Comparison of ENCODE assay signal across 22 cellular contexts in genomic region chr17:13518271-13519000, GRCh38.
A peak's percentile ranks its signal among the peaks of the same experiment; 100 is the strongest.
DNase-seq lines count a peak whose midpoint lies in the region; ATAC-seq, FAIRE-seq and TF ChIP-seq lines count a peak whose summit lies in the region.
"Had no signal": no experiment of that assay in that cellular context is flagged by ENCODE, and none has a peak within 500 bp of the region (broad histone marks: within the 10 kb centered on the region; RNA-seq: fewer than 3 reads in every experiment).

No MANE protein-coding gene starts in this region.

- no peak for TF ChIP-seq CTCF in astrocyte (IDR thresholded peaks at IDR 0.05; ENCODE audit: insufficient read depth, low read depth, low read length)
- no peak for TF ChIP-seq CTCF in gastroesophageal sphincter (IDR thresholded peaks at IDR 0.05)

- no peaks in the 10 kb centered on the region for H4K20me1 ChIP-seq in astrocyte (ENCODE audit: insufficient read depth, low read length)

- H3K27ac Mint-ChIP-seq in astrocyte (ENCODE audit: unreplicated experiment): no peak overlapping the region
- H3K27ac Mint-ChIP-seq in stimulated activated effector memory CD8-positive, alpha-beta T cell treated with anti-CD3 and anti-CD28 coated beads, Interleukin-12 subunit alpha, Interleukin-12 subunit beta, amount 100 ng/mL, for 72 hours: no peak overlapping the region
- H3K27ac Mint-ChIP-seq: activated CD4-positive, alpha-beta memory T cell treated with anti-CD3 and anti-CD28 coated beads, Interleukin-2, amount 10 ng/mL, durations not matched to agents 7 days and 5 days; CD4-positive, alpha-beta T cell; nephron progenitor cell; progenitor cell of endocrine pancreas had no signal

- H3K79me2 ChIP-seq in astrocyte (ENCODE audit: insufficient read depth, low read length): peaks cover 13% of the 10 kb centered on the region

- no peak for FAIRE-seq in astrocyte (lab: Jason Lieb, UNC)
- FAIRE-seq: A549, colon had no signal

- no peaks in the 10 kb centered on the region for H3K27me3 Mint-ChIP-seq in astrocyte (ENCODE audit: low read depth, unreplicated experiment)
- H3K27me3 Mint-ChIP-seq: CD4-positive, alpha-beta T cell; progenitor cell of endocrine pancreas had no signal

- H3K4me1 ChIP-seq in astrocyte (ENCODE audit: insufficient read depth, low read length) (peaks cover 10% of the 10 kb centered on the region), gastroesophageal sphincter (no peaks in the 10 kb centered on the region)
- H3K4me1 ChIP-seq: A549, ascending aorta, gastrocnemius medialis had no signal

- ATAC-seq in gastroesophageal sphincter (peak; percentile 50), HG02623 (IDR thresholded peaks at IDR 0.05; ENCODE audit: unreplicated experiment) (no peak), HG02938 (IDR thresholded peaks at IDR 0.05; ENCODE audit: unreplicated experiment) (no peak)
- ATAC-seq in stimulated activated effector memory CD8-positive, alpha-beta T cell treated with anti-CD3 and anti-CD28 coated beads, Interleukin-12 subunit alpha, Interleukin-12 subunit beta, amount 100 ng/mL, for 72 hours: no peak
- ATAC-seq: A549, gastrocnemius medialis, left colon had no signal

- H3K9me3 ChIP-seq in astrocyte (ENCODE audit: insufficient read depth, low read depth, low read length) (no peaks in the 10 kb centered on the region), gastroesophageal sphincter (no peaks in the 10 kb centered on the region)
- H3K9me3 ChIP-seq: A549, ascending aorta, gastrocnemius medialis had no signal

- H3K4me3 ChIP-seq in astrocyte (ENCODE audit: insufficient read depth, low read depth, low read length) (no peak overlapping the region), gastroesophageal sphincter (no peak overlapping the region)
- H3K4me3 ChIP-seq: A549, ascending aorta, gastrocnemius medialis had no signal

- no peak for TF ChIP-seq POLR2A in gastroesophageal sphincter (IDR thresholded peaks at IDR 0.05)

- H3K36me3 ChIP-seq in astrocyte (ENCODE audit: insufficient read depth, low read length) (no peaks in the 10 kb centered on the region), gastroesophageal sphincter (no peaks in the 10 kb centered on the region)
- H3K36me3 ChIP-seq: ascending aorta, gastrocnemius medialis had no signal

- H3K36me3 Mint-ChIP-seq in astrocyte (ENCODE audit: low read depth, unreplicated experiment): no peaks in the 10 kb centered on the region
- no peaks in the 10 kb centered on the region for H3K36me3 Mint-ChIP-seq in stimulated activated effector memory CD8-positive, alpha-beta T cell treated with anti-CD3 and anti-CD28 coated beads, Interleukin-12 subunit alpha, Interleukin-12 subunit beta, amount 100 ng/mL, for 72 hours

- no peak for TF ChIP-seq EP300 in gastroesophageal sphincter (IDR thresholded peaks at IDR 0.05)

- DNase-seq in AG08395 (ENCODE audit: low spot score) (peak; percentile 30), HCEC 1CT (peak; percentile 60), astrocyte (ENCODE audit: low read depth) (peak; percentile 97), NCI-H2171 treated with DMSO at 0.1 percent for 48 hours (lab: John Stamatoyannopoulos, UW) (no peak)
- no peak for DNase-seq in stimulated activated effector memory CD8-positive, alpha-beta T cell treated with anti-CD3 and anti-CD28 coated beads, Interleukin-12 subunit alpha, Interleukin-12 subunit beta, amount 100 ng/mL, for 72 hours (ENCODE audit: low spot score in 2 of 2)
- DNase-seq: activated CD4-positive, alpha-beta memory T cell treated with anti-CD3 and anti-CD28 coated beads, Interleukin-2, amount 10 ng/mL, durations not matched to agents 7 days and 5 days; activated naive CD4-positive, alpha-beta T cell treated with Interleukin-2 at 50 U/mL for 16 hours; CD4-positive, alpha-beta T cell; DMS79; gastrocnemius medialis; left colon; NCI-H1417 treated with DMSO at 0.1 percent for 48 hours; NCI-H526; nephron progenitor cell; Right ventricle myocardium superior had no signal

- H3K27me3 ChIP-seq in astrocyte (ENCODE audit: insufficient read depth, low read length) (no peaks in the 10 kb centered on the region), gastroesophageal sphincter (no peaks in the 10 kb centered on the region)
- H3K27me3 ChIP-seq: ascending aorta, gastrocnemius medialis had no signal

- no peak overlapping the region for H3K4me3 Mint-ChIP-seq in astrocyte (ENCODE audit: unreplicated experiment)
- H3K4me3 Mint-ChIP-seq in stimulated activated effector memory CD8-positive, alpha-beta T cell treated with anti-CD3 and anti-CD28 coated beads, Interleukin-12 subunit alpha, Interleukin-12 subunit beta, amount 100 ng/mL, for 72 hours: no peak overlapping the region
- H3K4me3 Mint-ChIP-seq: activated CD4-positive, alpha-beta memory T cell treated with anti-CD3 and anti-CD28 coated beads, Interleukin-2, amount 10 ng/mL, durations not matched to agents 7 days and 5 days; CD4-positive, alpha-beta T cell; nephron progenitor cell had no signal

- H2AFZ ChIP-seq in astrocyte (ENCODE audit: low read depth, low read length): no peak overlapping the region

- H3K9me3 Mint-ChIP-seq in astrocyte (ENCODE audit: unreplicated experiment): no peaks in the 10 kb centered on the region
- no peaks in the 10 kb centered on the region for H3K9me3 Mint-ChIP-seq in stimulated activated effector memory CD8-positive, alpha-beta T cell treated with anti-CD3 and anti-CD28 coated beads, Interleukin-12 subunit alpha, Interleukin-12 subunit beta, amount 100 ng/mL, for 72 hours
- H3K9me3 Mint-ChIP-seq: activated CD4-positive, alpha-beta memory T cell treated with anti-CD3 and anti-CD28 coated beads, Interleukin-2, amount 10 ng/mL, durations not matched to agents 7 days and 5 days; CD4-positive, alpha-beta T cell had no signal

- 39 to 89% methylated on average over 1 to 2 of the region's 2 CpGs for WGBS in gastroesophageal sphincter (ENCODE audit: low coverage in 1 of 2), 2 donors

- no peak overlapping the region for H3K9ac ChIP-seq in astrocyte (ENCODE audit: low read length)

- H3K27ac ChIP-seq in astrocyte (ENCODE audit: low read depth, low read length) (no peak overlapping the region), gastroesophageal sphincter (no peak overlapping the region)
- H3K27ac ChIP-seq: A549, ascending aorta, gastrocnemius medialis had no signal

- no peak overlapping the region for H3K4me2 ChIP-seq in astrocyte (ENCODE audit: low read length)
- H3K4me2 ChIP-seq: A549 had no signal

- peaks cover 9% of the 10 kb centered on the region for H3K4me1 Mint-ChIP-seq in astrocyte (ENCODE audit: low read depth, unreplicated experiment)
- H3K4me1 Mint-ChIP-seq in stimulated activated effector memory CD8-positive, alpha-beta T cell treated with anti-CD3 and anti-CD28 coated beads, Interleukin-12 subunit alpha, Interleukin-12 subunit beta, amount 100 ng/mL, for 72 hours: no peaks in the 10 kb centered on the region
- H3K4me1 Mint-ChIP-seq: activated CD4-positive, alpha-beta memory T cell treated with anti-CD3 and anti-CD28 coated beads, Interleukin-2, amount 10 ng/mL, durations not matched to agents 7 days and 5 days had no signal

Comparison
In these comparisons a context has a peak if more than half of its experiments do, and no peak if none do; other contexts are left out.
1. DNase-seq: peak in AG08395 (single experiment), HCEC 1CT (single experiment) and astrocyte (single experiment); none in NCI-H2171 treated with DMSO at 0.1 percent for 48 hours (single experiment) and stimulated activated effector memory CD8-positive, alpha-beta T cell treated with anti-CD3 and anti-CD28 coated beads, Interleukin-12 subunit alpha, Interleukin-12 subunit beta, amount 100 ng/mL, for 72 hours (0 of 2).